ENCODE assay signal across 8 cellular contexts in the genomic region with DNA sequence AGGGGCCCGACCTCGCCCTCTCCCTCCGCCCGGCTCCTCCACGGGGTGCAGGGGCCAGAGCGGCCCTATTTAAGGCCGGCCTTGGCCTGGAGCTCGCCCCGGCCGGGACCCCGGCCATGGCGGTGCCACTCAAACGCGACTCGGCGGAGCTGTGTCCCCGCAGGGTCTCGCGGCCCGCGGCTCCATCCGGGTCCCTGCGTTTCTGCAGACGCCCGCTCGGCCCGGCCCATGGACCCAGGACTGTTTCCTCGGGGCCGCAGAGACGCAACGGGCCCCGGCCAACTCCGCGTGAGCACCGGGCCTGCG. TPM values are rescaled to one million over a fixed set of nuclear protein-coding genes. Genes with fewer than 3 reads are reported as not detected.
DNase-seq lines count a peak whose midpoint lies in the region; ATAC-seq and TF ChIP-seq lines count a peak whose summit lies in the region.

No MANE protein-coding gene starts in this region.

- H3K4me1 Mint-ChIP-seq in progenitor cell of endocrine pancreas (ENCODE audit: low read depth), result no peaks in the 10 kb centered on the region

- H3K4me3 ChIP-seq in NB4 (ENCODE audit: low read depth, low read length) (peak overlapping the region; percentile 78), epithelial cell of esophagus (ENCODE audit: low read length) (peak overlapping the region; percentile 59)

- H3K27ac Mint-ChIP-seq in progenitor cell of endocrine pancreas, result no peak overlapping the region

- peak; percentile 41 for DNase-seq in GM20000 (ENCODE audit: low spot score)
- peak; percentile 47 for DNase-seq in NB4 (ENCODE audit: low read depth)
- no peak for DNase-seq in epithelial cell of esophagus (ENCODE audit: low read depth)
- DNase-seq in progenitor cell of endocrine pancreas (ENCODE audit: low spot score, unreplicated experiment), result no peak
- no peak for DNase-seq in NCI-H1105 (lab: John Stamatoyannopoulos, UW)
- DNase-seq in omental fat pad (ENCODE audit: low spot score), result no peak
- DNase-seq in ACHN, result no peak

- ATAC-seq in omental fat pad (ENCODE audit: low FRiP score), result no peak
- no peak for ATAC-seq in GM18867 (IDR thresholded peaks at IDR 0.05; ENCODE audit: unreplicated experiment)

- no peaks in the 10 kb centered on the region for H3K9me3 Mint-ChIP-seq in progenitor cell of endocrine pancreas (ENCODE audit: low read depth)

- TF ChIP-seq POLR2A in NB4 (IDR thresholded peaks at IDR 0.05; ENCODE audit: extremely low read depth, insufficient read length), result no peak

- in situ Hi-C loops in ACHN (cut with HindIII; ENCODE audit: low pct_ligation_motif_present, low pct_unique_long_range_greater_than_20kb, low sequenced_read_pairs), result no loop called here

- H3K27me3 Mint-ChIP-seq in progenitor cell of endocrine pancreas, result peaks cover 4% of the 10 kb centered on the region

- H3K36me3 Mint-ChIP-seq in progenitor cell of endocrine pancreas (ENCODE audit: insufficient read depth), result peaks cover 4% of the 10 kb centered on the region

- TF ChIP-seq CTCF in GM20000 (IDR thresholded peaks at IDR 0.05; ENCODE audit: extremely low read depth, missing control alignments) (no peak), NB4 (IDR thresholded peaks at IDR 0.05; ENCODE audit: low read depth, low read length) (no peak), epithelial cell of esophagus (IDR thresholded peaks at IDR 0.05; ENCODE audit: insufficient read depth, low read depth, low read length, missing control alignments) (no peak), progenitor cell of endocrine pancreas (IDR thresholded peaks at IDR 0.05; ENCODE audit: unreplicated experiment) (no peak), omental fat pad (IDR thresholded peaks at IDR 0.05) (no peak)

- peak overlapping the region; percentile 77 for H3K4me3 Mint-ChIP-seq in progenitor cell of endocrine pancreas (ENCODE audit: low read depth)

RNA-seq across cellular contexts. Expression of gene TMEM250, which starts 0.7 kb away (rescaled TPM):
- 39.2 and 39.5 TPM in 2 replicates for total RNA-seq in progenitor cell of endocrine pancreas
- total RNA-seq in omental fat pad, result 10 to 100 TPM; 23.8 to 31.1 (median 28.4) TPM

RNA-seq across cellular contexts. Expression of gene NACC2, which starts 22.9 kb away (rescaled TPM):
- 11.6 and 12.9 TPM in 2 replicates for total RNA-seq in progenitor cell of endocrine pancreas
- 10 to 100 TPM; 22.9 to 37.6 (median 24.8) TPM for total RNA-seq in omental fat pad

Comparison
In these comparisons a context has a peak if more than half of its experiments do, and no peak if none do; other contexts are left out.
1. DNase-seq: peak in GM20000 (single experiment) and NB4 (single experiment); none in epithelial cell of esophagus (single experiment), progenitor cell of endocrine pancreas (single experiment), NCI-H1105 (single experiment), omental fat pad (single experiment) and ACHN (single experiment).